Comparison of ENCODE assay signal across 8 cellular contexts in genomic region chr15:48975713-48976419, GRCh38. TPM values are rescaled to one million over a fixed set of nuclear protein-coding genes. Genes with fewer than 3 reads are reported as not detected.
DNase-seq lines count a peak whose midpoint lies in the region; ATAC-seq and TF ChIP-seq lines count a peak whose summit lies in the region.

No MANE protein-coding gene starts in this region.

- H2BK12ac ChIP-seq in mesenchymal stem cell (ENCODE audit: low read length in 2 of 2): peak overlapping the region in 1 of 2 experiments; percentile 70

- H3K27me3 ChIP-seq in BJ (ENCODE audit: control insufficient read depth, insufficient read depth, low read length) (no peaks in the 10 kb centered on the region; the same call in 1 of the 2 replicates), mesenchymal stem cell (ENCODE audit: control insufficient read depth in 1 of 2, insufficient read depth in 1 of 2, low read length in 2 of 2) (no peaks in the 10 kb centered on the region)
- no peaks in the 10 kb centered on the region for H3K27me3 ChIP-seq in effector memory CD4-positive, alpha-beta T cell (replicated peaks; ENCODE audit: control insufficient read depth, insufficient read depth, low read length, poor library complexity, severe bottlenecking)

- H2BK15ac ChIP-seq in mesenchymal stem cell (ENCODE audit: low read depth, poor library complexity, severe bottlenecking): peak overlapping the region; percentile 26

- TF ChIP-seq CTCF in BJ (IDR thresholded peaks at IDR 0.05; ENCODE audit: insufficient read depth, low read depth, low read length): peak; percentile 65

- H3K9ac ChIP-seq in mesenchymal stem cell (ENCODE audit: low read length): peak overlapping the region; percentile 87

- peak overlapping the region; percentile 8 for H2AK5ac ChIP-seq in mesenchymal stem cell (ENCODE audit: low read length, severe bottlenecking)

- POLR2A ChIA-PET in BJ (lab: Charles Lee): no interaction called here

- H3K4me3 ChIP-seq in BJ (ENCODE audit: low read depth, low read length): peak overlapping the region; percentile 36
- H3K4me3 ChIP-seq in effector memory CD4-positive, alpha-beta T cell (ENCODE audit: insufficient read depth, low read depth, low read length, poor library complexity, severe bottlenecking): peak overlapping the region; percentile 45
- peak overlapping the region; percentile 60 to 76 for H3K4me3 ChIP-seq in mesenchymal stem cell (ENCODE audit: insufficient read depth in 1 of 2, low read depth in 1 of 2, low read length in 2 of 2)

- DNase-seq in BJ (ENCODE audit: low read depth) (no peak), NCI-H748 (lab: John Stamatoyannopoulos, UW; ENCODE audit: unreplicated experiment) (peak; percentile 84), mesenchymal stem cell (peak; percentile 76)
- DNase-seq in activated CD8-positive, alpha-beta memory T cell treated with anti-CD3 and anti-CD28 coated beads for 1 hour (ENCODE audit: extremely low read depth in 1 of 2, low read depth in 1 of 2): peak; percentile 17 to 59
- DNase-seq in effector memory CD4-positive, alpha-beta T cell: peak; percentile 20 to 42 (median 37)
- peak; percentile 50 for DNase-seq in stimulated activated CD8-positive, alpha-beta memory T cell treated with anti-CD3 and anti-CD28 coated beads, Interleukin-12 subunit alpha, Interleukin-12 subunit beta, amount 100 ng/mL, for 1 hour (ENCODE audit: low read depth)

- H3K36me3 ChIP-seq in BJ (ENCODE audit: control insufficient read depth, insufficient read depth, low read length): no peaks in the 10 kb centered on the region
- no peaks in the 10 kb centered on the region for H3K36me3 ChIP-seq in effector memory CD4-positive, alpha-beta T cell (ENCODE audit: control insufficient read depth, insufficient read depth, low read length)
- H3K36me3 ChIP-seq in mesenchymal stem cell (ENCODE audit: control insufficient read depth in 1 of 2, insufficient read depth in 2 of 2, low read depth in 1 of 2, low read length in 2 of 2): no peaks in the 10 kb centered on the region

- CTCF ChIA-PET in BJ (lab: Yijun Ruan, JAX): interaction anchor here (0.6 to 4.0 kb wide), 30 partner anchors 10 to 1041 kb away, joined by 3 to 48 read pairs (median 4); partner anchors contain the start of genes COPS2, EID1, SECISBP2L and SHC4

- peak overlapping the region; percentile 71 for H3K4me2 ChIP-seq in mesenchymal stem cell (ENCODE audit: low read length, poor library complexity, severe bottlenecking)

- H3K9me3 ChIP-seq in effector memory CD4-positive, alpha-beta T cell (ENCODE audit: control insufficient read depth, low read length): no peaks in the 10 kb centered on the region
- H3K9me3 ChIP-seq in mesenchymal stem cell (ENCODE audit: control insufficient read depth, low read length): no peaks in the 10 kb centered on the region

- peak overlapping the region in 1 of 2 experiments; percentile 63 for H3K14ac ChIP-seq in mesenchymal stem cell (ENCODE audit: low read length in 2 of 2)

- peak overlapping the region; percentile 46 to 90 for H3K18ac ChIP-seq in mesenchymal stem cell (ENCODE audit: low read depth in 1 of 2, low read length in 2 of 2)

- peak overlapping the region; percentile 91 for H2AFZ ChIP-seq in mesenchymal stem cell (ENCODE audit: low read depth, low read length)

- H3K27ac ChIP-seq in effector memory CD4-positive, alpha-beta T cell (ENCODE audit: insufficient read depth, low read length, poor library complexity, severe bottlenecking): no peak overlapping the region
- H3K27ac ChIP-seq in mesenchymal stem cell (ENCODE audit: low read length, poor library complexity, severe bottlenecking): peak overlapping the region; percentile 17

- no peak overlapping the region for H2BK5ac ChIP-seq in mesenchymal stem cell (ENCODE audit: low read depth, low read length, poor library complexity, severe bottlenecking)

- no peaks in the 10 kb centered on the region for H3K79me1 ChIP-seq in mesenchymal stem cell (replicated peaks; ENCODE audit: low read length, poor library complexity, severe bottlenecking)

- WGBS in mesenchymal stem cell: 5% methylated on average over 50 of the region's 50 CpGs

- peak overlapping the region; percentile 90 for H4K8ac ChIP-seq in mesenchymal stem cell (ENCODE audit: low read length)

- H3K4ac ChIP-seq in mesenchymal stem cell (ENCODE audit: low read depth in 1 of 2, low read length in 2 of 2): peak overlapping the region; percentile 79 to 88

- H4K91ac ChIP-seq in mesenchymal stem cell (ENCODE audit: low read length): peak overlapping the region; percentile 3

- H3K23ac ChIP-seq in mesenchymal stem cell (ENCODE audit: low read length in 2 of 2): no peak overlapping the region

- peak overlapping the region; percentile 9 for H2BK120ac ChIP-seq in mesenchymal stem cell (ENCODE audit: low read depth, low read length)

- H3K4me1 ChIP-seq in effector memory CD4-positive, alpha-beta T cell (ENCODE audit: control insufficient read depth, insufficient read depth, low read length, poor library complexity, severe bottlenecking): peaks cover 8% of the 10 kb centered on the region
- peaks cover 11% of the 10 kb centered on the region for H3K4me1 ChIP-seq in mesenchymal stem cell (ENCODE audit: control insufficient read depth, insufficient read depth, low read depth, low read length)

- peak; percentile 86 for ATAC-seq in GM19324 (IDR thresholded peaks at IDR 0.05; ENCODE audit: low FRiP score, unreplicated experiment)
- ATAC-seq in HG03457 (IDR thresholded peaks at IDR 0.05; ENCODE audit: unreplicated experiment): peak; percentile 75

RNA-seq across cellular contexts. Expression of gene SHC4, which starts 12.1 kb away (rescaled TPM):
- polyA plus RNA-seq in BJ (2011; rRNA removed): 0.74 and 0.86 TPM in 2 replicates
- 0.77 and 1.2 TPM in 2 replicates for polyA minus RNA-seq in BJ (2011; rRNA and poly(A)+ RNA removed)
- polyA plus RNA-seq in mesenchymal stem cell (2013, experiment 1 of 2): 1.6 TPM
- polyA plus RNA-seq in mesenchymal stem cell (2013, experiment 2 of 2): 1.7 TPM
